Comparison of ENCODE assay signal across 8 cellular contexts in genomic region chr5:177497297-177498012, GRCh38. TPM values are rescaled to one million over a fixed set of nuclear protein-coding genes. Genes with fewer than 3 reads are reported as not detected.
A peak's percentile ranks its signal among the peaks of the same experiment; 100 is the strongest.
DNase-seq lines count a peak whose midpoint lies in the region; ATAC-seq and TF ChIP-seq lines count a peak whose summit lies in the region.

A gene with protein sequence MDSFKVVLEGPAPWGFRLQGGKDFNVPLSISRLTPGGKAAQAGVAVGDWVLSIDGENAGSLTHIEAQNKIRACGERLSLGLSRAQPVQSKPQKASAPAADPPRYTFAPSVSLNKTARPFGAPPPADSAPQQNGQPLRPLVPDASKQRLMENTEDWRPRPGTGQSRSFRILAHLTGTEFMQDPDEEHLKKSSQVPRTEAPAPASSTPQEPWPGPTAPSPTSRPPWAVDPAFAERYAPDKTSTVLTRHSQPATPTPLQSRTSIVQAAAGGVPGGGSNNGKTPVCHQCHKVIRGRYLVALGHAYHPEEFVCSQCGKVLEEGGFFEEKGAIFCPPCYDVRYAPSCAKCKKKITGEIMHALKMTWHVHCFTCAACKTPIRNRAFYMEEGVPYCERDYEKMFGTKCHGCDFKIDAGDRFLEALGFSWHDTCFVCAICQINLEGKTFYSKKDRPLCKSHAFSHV (minus strand): TSS chr5:177497604. CDS start chr5:177496512, 1,092 bp downstream.

- TF ChIP-seq POLR2A in prostate gland (IDR thresholded peaks at IDR 0.05), result peak; percentile 95

- H3K36me3 ChIP-seq in prostate gland, result no peaks in the 10 kb centered on the region
- no peaks in the 10 kb centered on the region for H3K36me3 ChIP-seq in urinary bladder (ENCODE audit: insufficient read depth)

- H3K4me1 ChIP-seq in prostate gland (replicated peaks) (peaks cover 4% of the 10 kb centered on the region), urinary bladder (ENCODE audit: insufficient read depth) (no peaks in the 10 kb centered on the region)

- peak within 1 kb of the TSS; percentile 57 to 78 for H3K4me3 ChIP-seq in prostate gland
- peak within 1 kb of the TSS; percentile 74 for H3K4me3 ChIP-seq in urinary bladder (ENCODE audit: low read depth, low read length)

- H3K27me3 ChIP-seq in prostate gland (replicated peaks; ENCODE audit: insufficient read depth), result no peaks in the 10 kb centered on the region

- ATAC-seq in HG02870 (IDR thresholded peaks at IDR 0.05; ENCODE audit: unreplicated experiment), result peak; percentile 72
- peak; percentile 80 to 87 for ATAC-seq in left cardiac atrium

- H3K27ac ChIP-seq in prostate gland, result peak within 1 kb of the TSS; percentile 86 to 92
- peak within 1 kb of the TSS; percentile 86 for H3K27ac ChIP-seq in urinary bladder (ENCODE audit: low read depth)

- in situ Hi-C loops in GM13976 (cut with MboI; ENCODE audit: low sequenced_read_pairs, unreplicated experiment), result no loop called here

- TF ChIP-seq CTCF in GM13976 (IDR thresholded peaks at IDR 0.05; ENCODE audit: borderline replicate concordance, control extremely low read depth, extremely low read depth, insufficient read depth, missing control alignments), result no peak
- peak in 1 of 4 experiments; percentile 5 for TF ChIP-seq CTCF in prostate gland (IDR thresholded peaks at IDR 0.05)

- WGBS in prostate gland, result 1% methylated on average over 57 of the region's 72 CpGs
- WGBS in urinary bladder, result under 1% methylated on average over 72 of the region's 72 CpGs

- DNase-seq in GM13976 (ENCODE audit: low spot score) (peak; percentile 98), NCI-H146 treated with DMSO at 0.1 percent for 48 hours (lab: John Stamatoyannopoulos, UW; ENCODE audit: unreplicated experiment) (peak; percentile 73), amniotic epithelial cell (ENCODE audit: low read depth) (peak; percentile 95), left cardiac atrium (peak; percentile 96), prostate gland (ENCODE audit: low spot score) (peak; percentile 95)

- intact Hi-C loops in T-helper 1 cell treated with Interleukin-12 subunit alpha and Interleukin-12 subunit beta and Interleukin-4 antibody, amounts not matched to agents 30 ng/mL and 1 ng/mL, for 36 hours (cut with micrococcal nuclease), result loop anchor here (1.0 to 10.0 kb wide), 17 partner anchors 19 to 853 kb away; partner anchors contain the start of genes B4GALT7, DBN1, DDX41 and FAM193B
- intact Hi-C loops in left cardiac atrium (cut with DNase I) (loop anchor here (2.0 kb wide), 2 partner anchors 39 to 43 kb away; no protein-coding TSS in a partner anchor), prostate gland (cut with DNase I) (loop anchor here (2.0 kb wide), 1 partner anchor 43 kb away; no protein-coding TSS in a partner anchor)

- H3K9me3 ChIP-seq in prostate gland, result no peaks in the 10 kb centered on the region

RNA-seq across cellular contexts. Expression of the gene that starts here (rescaled TPM):
- total RNA-seq in T-helper 1 cell treated with Interleukin-12 subunit alpha and Interleukin-12 subunit beta and Interleukin-4 antibody, amounts not matched to agents 30 ng/mL and 1 ng/mL, for 36 hours, result 34.8 and 35.7 TPM in 2 replicates
- 10 to 100 TPM; 50.5 to 94.5 TPM for total RNA-seq in left cardiac atrium
- total RNA-seq in prostate gland, result 100 to 1,000 TPM; 155 to 235 TPM
- 102 TPM for total RNA-seq in urinary bladder
- polyA plus RNA-seq in urinary bladder, result 728 TPM

Comparison
In these comparisons a context has a peak if more than half of its experiments do, and no peak if none do; other contexts are left out.
1. Peak in every context shown above with its lines: DNase-seq, ATAC-seq, H3K4me3 ChIP-seq and H3K27ac ChIP-seq.